ENCODE assay signal across 35 cellular contexts in genomic region chr5:171684169-171684568, GRCh38.
"Had no signal": no experiment of that assay in that cellular context is flagged by ENCODE, and none has a peak within 500 bp of the region (broad histone marks: within the 10 kb centered on the region; RNA-seq: fewer than 3 reads in every experiment).

No MANE protein-coding gene starts in this region.

- H3K9me3 ChIP-seq: MG63 had no signal

- H3K36me3 ChIP-seq: MG63 had no signal

- H3K4me3 ChIP-seq: MG63 had no signal

- DNase-seq: Karpas-422, Kasumi-1, MG63, MM.1S, MV-4-11, NCI-H1048, NCI-H1092, NCI-H1092 treated with DMSO at 0.1 percent for 48 hours, NCI-H1105, NCI-H1105 treated with DMSO at 0.1 percent for 48 hours, NCI-H1417, NCI-H1417 treated with DMSO at 0.1 percent for 48 hours, NCI-H1436, NCI-H1436 treated with DMSO at 0.1 percent for 48 hours, NCI-H146, NCI-H1694, NCI-H1694 treated with DMSO at 0.1 percent for 48 hours, NCI-H187, NCI-H187 treated with DMSO at 0.1 percent for 48 hours, NCI-H1930, NCI-H2029, NCI-H2081, NCI-H2081 treated with DMSO at 0.1 percent for 48 hours, NCI-H2107, NCI-H2171, NCI-H2171 treated with DMSO at 0.1 percent for 48 hours, NCI-H2227 treated with DMSO at 0.1 percent for 48 hours, NCI-H226, NCI-H345, NCI-H446, NCI-H446 treated with DMSO at 0.1 percent for 48 hours, NCI-H510A, NCI-H510A treated with DMSO at 0.1 percent for 48 hours, NCI-H524, NCI-H524 treated with DMSO at 0.1 percent for 48 hours had no signal
